Comparison of ENCODE assay signal across 17 cellular contexts in the genomic region with DNA sequence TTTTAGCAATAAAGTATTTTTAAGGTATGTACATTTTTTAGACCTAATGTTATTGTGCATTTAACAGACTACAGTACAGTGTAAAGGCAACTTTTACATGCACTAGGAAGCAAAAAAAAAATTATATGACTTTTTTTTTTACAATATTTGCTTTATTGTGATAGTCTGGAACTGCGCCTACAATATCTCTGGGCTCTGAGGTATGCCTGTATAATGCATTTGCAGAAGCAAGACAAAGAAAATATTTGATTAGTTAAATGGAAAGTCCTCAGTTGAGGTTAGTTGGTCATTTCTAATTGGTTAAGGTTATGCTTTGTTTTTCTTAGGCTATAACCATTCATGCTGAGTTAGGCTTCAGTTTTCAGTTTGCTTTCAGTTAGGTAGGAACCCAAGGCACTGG. TPM values are rescaled to one million over a fixed set of nuclear protein-coding genes. Genes with fewer than 3 reads are reported as not detected.
DNase-seq lines count a peak whose midpoint lies in the region; ATAC-seq lines count a peak whose summit lies in the region.
"Had no signal": no experiment of that assay in that cellular context is flagged by ENCODE, and none has a peak within 500 bp of the region (broad histone marks: within the 10 kb centered on the region; RNA-seq: fewer than 3 reads in every experiment).

No MANE protein-coding gene starts in this region.

- ATAC-seq in left colon: peak; percentile 87
- no peak for ATAC-seq in GM21619 (IDR thresholded peaks at IDR 0.05; ENCODE audit: unreplicated experiment)

- intact Hi-C loops in left colon (cut with DNase I, micrococcal nuclease): no loop called here

- DNase-seq in NCI-H69 (lab: John Stamatoyannopoulos, UW) (peak; percentile 62), left colon (no peak), DMS53 (lab: John Stamatoyannopoulos, UW) (no peak), KG1 (lab: John Stamatoyannopoulos, UW) (no peak)
- DNase-seq: 8988T; ACHN; BE2C; C1 segment of cervical spinal cord; CD4-positive, alpha-beta memory T cell; CD4-positive, CD25-positive, alpha-beta regulatory T cell; CD8-positive, alpha-beta memory T cell; COR-L47; DMS 273 treated with DMSO at 0.1 percent for 48 hours; DMS153; DMS79 treated with DMSO at 0.1 percent for 48 hours; GF-D8 had no signal

RNA-seq across cellular contexts. Expression of gene SMAP1, which starts 46.9 kb away (rescaled TPM):
- 10 to 100 TPM; 47.4 to 48.4 TPM for total RNA-seq in left colon

RNA-seq across cellular contexts. Expression of gene SDHAF4, which starts 54.0 kb away (rescaled TPM):
- total RNA-seq in left colon: 1 to 10 TPM; 9.1 to 9.7 TPM
